1 cellular context compared by ENCODE assay signal in the genomic region with DNA sequence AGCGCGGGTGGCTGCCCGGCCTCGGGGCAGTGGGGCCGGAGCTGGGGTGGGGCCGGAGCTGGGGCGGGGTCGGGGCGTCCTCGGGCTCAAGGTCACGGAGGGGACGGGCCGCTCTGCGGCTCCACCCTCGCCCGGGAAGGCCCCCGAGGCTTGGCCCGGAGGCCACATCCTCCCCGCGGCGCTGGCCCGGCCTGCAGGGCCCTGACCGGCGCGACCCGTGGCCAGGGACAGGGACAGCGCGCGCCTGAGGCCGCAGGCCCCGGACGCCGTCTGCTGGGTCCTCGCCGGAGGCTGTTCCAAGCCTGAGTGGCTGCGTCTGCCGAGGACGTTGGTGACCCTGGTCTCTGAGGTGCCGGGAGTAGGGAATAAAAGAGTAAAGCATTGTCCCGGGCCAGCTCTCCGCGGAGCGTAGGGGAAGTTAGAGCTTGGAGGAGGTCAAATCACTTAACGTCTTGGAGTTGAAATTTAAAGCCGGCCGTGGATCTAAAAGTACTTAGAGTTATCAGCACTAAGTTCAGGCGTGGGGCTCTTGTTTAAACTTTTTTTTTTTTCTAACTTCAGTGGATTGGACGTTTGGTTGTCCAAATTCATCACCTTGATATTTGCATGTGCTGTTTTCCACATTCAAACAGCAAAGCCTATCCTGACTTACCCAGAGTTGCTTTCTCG.
TF ChIP-seq lines count a peak whose summit lies in the region.

No MANE protein-coding gene starts in this region.

TF ChIP-seq in HepG2, 621 proteins besides CTCF, POLR2A, EP300 and RAD21 (continued from another document and continues in another):
- TF ChIP-seq, protein P1, sequence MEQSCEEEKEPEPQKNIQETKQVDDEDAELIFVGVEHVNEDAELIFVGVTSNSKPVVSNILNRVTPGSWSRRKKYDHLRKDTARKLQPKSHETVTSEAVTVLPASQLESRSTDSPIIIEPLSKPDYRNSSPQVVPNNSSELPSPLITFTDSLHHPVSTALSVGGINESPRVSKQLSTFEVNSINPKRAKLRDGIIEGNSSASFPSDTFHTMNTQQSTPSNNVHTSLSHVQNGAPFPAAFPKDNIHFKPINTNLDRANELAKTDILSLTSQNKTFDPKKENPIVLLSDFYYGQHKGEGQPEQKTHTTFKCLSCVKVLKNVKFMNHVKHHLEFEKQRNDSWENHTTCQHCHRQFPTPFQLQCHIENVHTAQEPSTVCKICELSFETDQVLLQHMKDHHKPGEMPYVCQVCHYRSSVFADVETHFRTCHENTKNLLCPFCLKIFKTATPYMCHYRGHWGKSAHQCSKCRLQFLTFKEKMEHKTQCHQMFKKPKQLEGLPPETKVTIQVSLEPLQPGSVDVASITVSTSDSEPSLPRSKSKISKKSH (CRISPR knock-in tag; IDR thresholded peaks at IDR 0.05; ENCODE audit: borderline replicate concordance), result no peak
- peak; percentile 92 for TF ChIP-seq ESRRA (CRISPR knock-in tag; IDR thresholded peaks at IDR 0.05; ENCODE audit: low read depth)
- no peak for TF ChIP-seq SRSF1 (optimal IDR thresholded peaks at IDR 0.05; ENCODE audit: low read depth, low read length)
- no peak; the same call in 1 of the 2 replicates for TF ChIP-seq NCOA2 (CRISPR knock-in tag; IDR thresholded peaks at IDR 0.05)
- no peak for TF ChIP-seq SOX13 (IDR thresholded peaks at IDR 0.05)
- peak in 1 of 2 experiments; percentile 12; a peak in 1 of 4 replicates for TF ChIP-seq SOX13 (CRISPR knock-in tag; conservative IDR thresholded peaks at IDR 0.05 in 1 of 2, IDR thresholded peaks at IDR 0.05 in 1 of 2)
- TF ChIP-seq, protein P2, sequence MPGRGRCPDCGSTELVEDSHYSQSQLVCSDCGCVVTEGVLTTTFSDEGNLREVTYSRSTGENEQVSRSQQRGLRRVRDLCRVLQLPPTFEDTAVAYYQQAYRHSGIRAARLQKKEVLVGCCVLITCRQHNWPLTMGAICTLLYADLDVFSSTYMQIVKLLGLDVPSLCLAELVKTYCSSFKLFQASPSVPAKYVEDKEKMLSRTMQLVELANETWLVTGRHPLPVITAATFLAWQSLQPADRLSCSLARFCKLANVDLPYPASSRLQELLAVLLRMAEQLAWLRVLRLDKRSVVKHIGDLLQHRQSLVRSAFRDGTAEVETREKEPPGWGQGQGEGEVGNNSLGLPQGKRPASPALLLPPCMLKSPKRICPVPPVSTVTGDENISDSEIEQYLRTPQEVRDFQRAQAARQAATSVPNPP (CRISPR knock-in tag; IDR thresholded peaks at IDR 0.05), result 0 out of 2 replicates have a peak, but pooled peaks have one; percentile 17
- TF ChIP-seq TAF1 (CRISPR knock-in tag; IDR thresholded peaks at IDR 0.05), result peak; percentile 72
- no peak for TF ChIP-seq MATR3 (CRISPR knock-in tag; IDR thresholded peaks at IDR 0.05)
- TF ChIP-seq TAF15 (IDR thresholded peaks at IDR 0.05; ENCODE audit: low read depth, low read length, poor library complexity, severe bottlenecking), result no peak
- TF ChIP-seq ATF7 (IDR thresholded peaks at IDR 0.05), result no peak
- no peak for TF ChIP-seq ATF7 (CRISPR knock-in tag; IDR thresholded peaks at IDR 0.05)
- TF ChIP-seq REPIN1 (CRISPR knock-in tag; IDR thresholded peaks at IDR 0.05; ENCODE audit: borderline replicate concordance, low read depth), result peak; percentile 30
- TF ChIP-seq, protein P3, sequence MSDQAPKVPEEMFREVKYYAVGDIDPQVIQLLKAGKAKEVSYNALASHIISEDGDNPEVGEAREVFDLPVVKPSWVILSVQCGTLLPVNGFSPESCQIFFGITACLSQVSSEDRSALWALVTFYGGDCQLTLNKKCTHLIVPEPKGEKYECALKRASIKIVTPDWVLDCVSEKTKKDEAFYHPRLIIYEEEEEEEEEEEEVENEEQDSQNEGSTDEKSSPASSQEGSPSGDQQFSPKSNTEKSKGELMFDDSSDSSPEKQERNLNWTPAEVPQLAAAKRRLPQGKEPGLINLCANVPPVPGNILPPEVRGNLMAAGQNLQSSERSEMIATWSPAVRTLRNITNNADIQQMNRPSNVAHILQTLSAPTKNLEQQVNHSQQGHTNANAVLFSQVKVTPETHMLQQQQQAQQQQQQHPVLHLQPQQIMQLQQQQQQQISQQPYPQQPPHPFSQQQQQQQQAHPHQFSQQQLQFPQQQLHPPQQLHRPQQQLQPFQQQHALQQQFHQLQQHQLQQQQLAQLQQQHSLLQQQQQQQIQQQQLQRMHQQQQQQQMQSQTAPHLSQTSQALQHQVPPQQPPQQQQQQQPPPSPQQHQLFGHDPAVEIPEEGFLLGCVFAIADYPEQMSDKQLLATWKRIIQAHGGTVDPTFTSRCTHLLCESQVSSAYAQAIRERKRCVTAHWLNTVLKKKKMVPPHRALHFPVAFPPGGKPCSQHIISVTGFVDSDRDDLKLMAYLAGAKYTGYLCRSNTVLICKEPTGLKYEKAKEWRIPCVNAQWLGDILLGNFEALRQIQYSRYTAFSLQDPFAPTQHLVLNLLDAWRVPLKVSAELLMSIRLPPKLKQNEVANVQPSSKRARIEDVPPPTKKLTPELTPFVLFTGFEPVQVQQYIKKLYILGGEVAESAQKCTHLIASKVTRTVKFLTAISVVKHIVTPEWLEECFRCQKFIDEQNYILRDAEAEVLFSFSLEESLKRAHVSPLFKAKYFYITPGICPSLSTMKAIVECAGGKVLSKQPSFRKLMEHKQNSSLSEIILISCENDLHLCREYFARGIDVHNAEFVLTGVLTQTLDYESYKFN (CRISPR knock-in tag; conservative IDR thresholded peaks at IDR 0.05), result peak; percentile 44
- peak; percentile 75; the same call in 1 of the 2 replicates for TF ChIP-seq KLF12 (CRISPR knock-in tag; IDR thresholded peaks at IDR 0.05; ENCODE audit: borderline replicate concordance)
- no peak for TF ChIP-seq ARHGAP35 (CRISPR knock-in tag; IDR thresholded peaks at IDR 0.05; ENCODE audit: borderline replicate concordance)
- no peak for TF ChIP-seq ZNF329 (CRISPR knock-in tag; IDR thresholded peaks at IDR 0.05; ENCODE audit: low read depth)
- TF ChIP-seq AHR (CRISPR knock-in tag; IDR thresholded peaks at IDR 0.05), result peak; percentile 72; the same call in 1 of the 2 replicates
- no peak for TF ChIP-seq KAT2B (IDR thresholded peaks at IDR 0.05; ENCODE audit: borderline replicate concordance, low read depth, low read length)
- TF ChIP-seq RXRB (CRISPR knock-in tag; IDR thresholded peaks at IDR 0.05; ENCODE audit: borderline replicate concordance), result no peak; the same call in 1 of the 2 replicates
- no peak for TF ChIP-seq ZNF605 (CRISPR knock-in tag; IDR thresholded peaks at IDR 0.05)
- no peak for TF ChIP-seq HHEX (CRISPR knock-in tag; IDR thresholded peaks at IDR 0.05)
- TF ChIP-seq, protein P4, sequence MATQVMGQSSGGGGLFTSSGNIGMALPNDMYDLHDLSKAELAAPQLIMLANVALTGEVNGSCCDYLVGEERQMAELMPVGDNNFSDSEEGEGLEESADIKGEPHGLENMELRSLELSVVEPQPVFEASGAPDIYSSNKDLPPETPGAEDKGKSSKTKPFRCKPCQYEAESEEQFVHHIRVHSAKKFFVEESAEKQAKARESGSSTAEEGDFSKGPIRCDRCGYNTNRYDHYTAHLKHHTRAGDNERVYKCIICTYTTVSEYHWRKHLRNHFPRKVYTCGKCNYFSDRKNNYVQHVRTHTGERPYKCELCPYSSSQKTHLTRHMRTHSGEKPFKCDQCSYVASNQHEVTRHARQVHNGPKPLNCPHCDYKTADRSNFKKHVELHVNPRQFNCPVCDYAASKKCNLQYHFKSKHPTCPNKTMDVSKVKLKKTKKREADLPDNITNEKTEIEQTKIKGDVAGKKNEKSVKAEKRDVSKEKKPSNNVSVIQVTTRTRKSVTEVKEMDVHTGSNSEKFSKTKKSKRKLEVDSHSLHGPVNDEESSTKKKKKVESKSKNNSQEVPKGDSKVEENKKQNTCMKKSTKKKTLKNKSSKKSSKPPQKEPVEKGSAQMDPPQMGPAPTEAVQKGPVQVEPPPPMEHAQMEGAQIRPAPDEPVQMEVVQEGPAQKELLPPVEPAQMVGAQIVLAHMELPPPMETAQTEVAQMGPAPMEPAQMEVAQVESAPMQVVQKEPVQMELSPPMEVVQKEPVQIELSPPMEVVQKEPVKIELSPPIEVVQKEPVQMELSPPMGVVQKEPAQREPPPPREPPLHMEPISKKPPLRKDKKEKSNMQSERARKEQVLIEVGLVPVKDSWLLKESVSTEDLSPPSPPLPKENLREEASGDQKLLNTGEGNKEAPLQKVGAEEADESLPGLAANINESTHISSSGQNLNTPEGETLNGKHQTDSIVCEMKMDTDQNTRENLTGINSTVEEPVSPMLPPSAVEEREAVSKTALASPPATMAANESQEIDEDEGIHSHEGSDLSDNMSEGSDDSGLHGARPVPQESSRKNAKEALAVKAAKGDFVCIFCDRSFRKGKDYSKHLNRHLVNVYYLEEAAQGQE (IDR thresholded peaks at IDR 0.05; ENCODE audit: borderline replicate concordance in 1 of 2, low read depth in 1 of 2, low read length in 2 of 2), result peak in 1 of 2 experiments; percentile 7; a peak in 1 of 4 replicates
- no peak for TF ChIP-seq RORA (CRISPR knock-in tag; IDR thresholded peaks at IDR 0.05)
- TF ChIP-seq ZKSCAN8 (CRISPR knock-in tag; IDR thresholded peaks at IDR 0.05; ENCODE audit: borderline replicate concordance), result no peak
- no peak for TF ChIP-seq ZNF878 (CRISPR knock-in tag; IDR thresholded peaks at IDR 0.05)
- TF ChIP-seq ZNF331 (CRISPR knock-in tag; IDR thresholded peaks at IDR 0.05), result peak; percentile 58; the same call in 1 of the 2 replicates
- TF ChIP-seq REXO4 (CRISPR knock-in tag; IDR thresholded peaks at IDR 0.05; ENCODE audit: borderline replicate concordance), result no peak
- no peak for TF ChIP-seq PPARG (CRISPR knock-in tag; conservative IDR thresholded peaks at IDR 0.05)
- no peak for TF ChIP-seq ZNF773 (CRISPR knock-in tag; IDR thresholded peaks at IDR 0.05; ENCODE audit: borderline replicate concordance)
- no peak for TF ChIP-seq DPF2 (CRISPR knock-in tag; IDR thresholded peaks at IDR 0.05; ENCODE audit: borderline replicate concordance, low read depth)
- no peak for TF ChIP-seq KLF11 (CRISPR knock-in tag; IDR thresholded peaks at IDR 0.05)
- 0 out of 2 replicates have a peak, but pooled peaks have one; percentile 44 for TF ChIP-seq NKX3-1 (CRISPR knock-in tag; IDR thresholded peaks at IDR 0.05)
- TF ChIP-seq, protein P5, sequence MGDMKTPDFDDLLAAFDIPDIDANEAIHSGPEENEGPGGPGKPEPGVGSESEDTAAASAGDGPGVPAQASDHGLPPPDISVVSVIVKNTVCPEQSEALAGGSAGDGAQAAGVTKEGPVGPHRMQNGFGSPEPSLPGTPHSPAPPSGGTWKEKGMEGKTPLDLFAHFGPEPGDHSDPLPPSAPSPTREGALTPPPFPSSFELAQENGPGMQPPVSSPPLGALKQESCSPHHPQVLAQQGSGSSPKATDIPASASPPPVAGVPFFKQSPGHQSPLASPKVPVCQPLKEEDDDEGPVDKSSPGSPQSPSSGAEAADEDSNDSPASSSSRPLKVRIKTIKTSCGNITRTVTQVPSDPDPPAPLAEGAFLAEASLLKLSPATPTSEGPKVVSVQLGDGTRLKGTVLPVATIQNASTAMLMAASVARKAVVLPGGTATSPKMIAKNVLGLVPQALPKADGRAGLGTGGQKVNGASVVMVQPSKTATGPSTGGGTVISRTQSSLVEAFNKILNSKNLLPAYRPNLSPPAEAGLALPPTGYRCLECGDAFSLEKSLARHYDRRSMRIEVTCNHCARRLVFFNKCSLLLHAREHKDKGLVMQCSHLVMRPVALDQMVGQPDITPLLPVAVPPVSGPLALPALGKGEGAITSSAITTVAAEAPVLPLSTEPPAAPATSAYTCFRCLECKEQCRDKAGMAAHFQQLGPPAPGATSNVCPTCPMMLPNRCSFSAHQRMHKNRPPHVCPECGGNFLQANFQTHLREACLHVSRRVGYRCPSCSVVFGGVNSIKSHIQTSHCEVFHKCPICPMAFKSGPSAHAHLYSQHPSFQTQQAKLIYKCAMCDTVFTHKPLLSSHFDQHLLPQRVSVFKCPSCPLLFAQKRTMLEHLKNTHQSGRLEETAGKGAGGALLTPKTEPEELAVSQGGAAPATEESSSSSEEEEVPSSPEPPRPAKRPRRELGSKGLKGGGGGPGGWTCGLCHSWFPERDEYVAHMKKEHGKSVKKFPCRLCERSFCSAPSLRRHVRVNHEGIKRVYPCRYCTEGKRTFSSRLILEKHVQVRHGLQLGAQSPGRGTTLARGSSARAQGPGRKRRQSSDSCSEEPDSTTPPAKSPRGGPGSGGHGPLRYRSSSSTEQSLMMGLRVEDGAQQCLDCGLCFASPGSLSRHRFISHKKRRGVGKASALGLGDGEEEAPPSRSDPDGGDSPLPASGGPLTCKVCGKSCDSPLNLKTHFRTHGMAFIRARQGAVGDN (CRISPR knock-in tag; IDR thresholded peaks at IDR 0.05), result peak; percentile 89
- no peak for TF ChIP-seq ZNF30 (CRISPR knock-in tag; IDR thresholded peaks at IDR 0.05)
- TF ChIP-seq HNRNPUL1 (IDR thresholded peaks at IDR 0.05; ENCODE audit: low read depth, low read length), result no peak
- TF ChIP-seq ZNF879 (CRISPR knock-in tag; IDR thresholded peaks at IDR 0.05), result no peak
- TF ChIP-seq, protein P6, sequence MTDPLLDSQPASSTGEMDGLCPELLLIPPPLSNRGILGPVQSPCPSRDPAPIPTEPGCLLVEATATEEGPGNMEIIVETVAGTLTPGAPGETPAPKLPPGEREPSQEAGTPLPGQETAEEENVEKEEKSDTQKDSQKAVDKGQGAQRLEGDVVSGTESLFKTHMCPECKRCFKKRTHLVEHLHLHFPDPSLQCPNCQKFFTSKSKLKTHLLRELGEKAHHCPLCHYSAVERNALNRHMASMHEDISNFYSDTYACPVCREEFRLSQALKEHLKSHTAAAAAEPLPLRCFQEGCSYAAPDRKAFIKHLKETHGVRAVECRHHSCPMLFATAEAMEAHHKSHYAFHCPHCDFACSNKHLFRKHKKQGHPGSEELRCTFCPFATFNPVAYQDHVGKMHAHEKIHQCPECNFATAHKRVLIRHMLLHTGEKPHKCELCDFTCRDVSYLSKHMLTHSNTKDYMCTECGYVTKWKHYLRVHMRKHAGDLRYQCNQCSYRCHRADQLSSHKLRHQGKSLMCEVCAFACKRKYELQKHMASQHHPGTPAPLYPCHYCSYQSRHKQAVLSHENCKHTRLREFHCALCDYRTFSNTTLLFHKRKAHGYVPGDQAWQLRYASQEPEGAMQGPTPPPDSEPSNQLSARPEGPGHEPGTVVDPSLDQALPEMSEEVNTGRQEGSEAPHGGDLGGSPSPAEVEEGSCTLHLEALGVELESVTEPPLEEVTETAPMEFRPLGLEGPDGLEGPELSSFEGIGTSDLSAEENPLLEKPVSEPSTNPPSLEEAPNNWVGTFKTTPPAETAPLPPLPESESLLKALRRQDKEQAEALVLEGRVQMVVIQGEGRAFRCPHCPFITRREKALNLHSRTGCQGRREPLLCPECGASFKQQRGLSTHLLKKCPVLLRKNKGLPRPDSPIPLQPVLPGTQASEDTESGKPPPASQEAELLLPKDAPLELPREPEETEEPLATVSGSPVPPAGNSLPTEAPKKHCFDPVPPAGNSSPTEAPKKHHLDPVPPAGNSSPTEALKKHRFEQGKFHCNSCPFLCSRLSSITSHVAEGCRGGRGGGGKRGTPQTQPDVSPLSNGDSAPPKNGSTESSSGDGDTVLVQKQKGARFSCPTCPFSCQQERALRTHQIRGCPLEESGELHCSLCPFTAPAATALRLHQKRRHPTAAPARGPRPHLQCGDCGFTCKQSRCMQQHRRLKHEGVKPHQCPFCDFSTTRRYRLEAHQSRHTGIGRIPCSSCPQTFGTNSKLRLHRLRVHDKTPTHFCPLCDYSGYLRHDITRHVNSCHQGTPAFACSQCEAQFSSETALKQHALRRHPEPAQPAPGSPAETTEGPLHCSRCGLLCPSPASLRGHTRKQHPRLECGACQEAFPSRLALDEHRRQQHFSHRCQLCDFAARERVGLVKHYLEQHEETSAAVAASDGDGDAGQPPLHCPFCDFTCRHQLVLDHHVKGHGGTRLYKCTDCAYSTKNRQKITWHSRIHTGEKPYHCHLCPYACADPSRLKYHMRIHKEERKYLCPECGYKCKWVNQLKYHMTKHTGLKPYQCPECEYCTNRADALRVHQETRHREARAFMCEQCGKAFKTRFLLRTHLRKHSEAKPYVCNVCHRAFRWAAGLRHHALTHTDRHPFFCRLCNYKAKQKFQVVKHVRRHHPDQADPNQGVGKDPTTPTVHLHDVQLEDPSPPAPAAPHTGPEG (CRISPR knock-in tag; IDR thresholded peaks at IDR 0.05), result no peak; the same call in 1 of the 2 replicates
